In the genomic region with DNA sequence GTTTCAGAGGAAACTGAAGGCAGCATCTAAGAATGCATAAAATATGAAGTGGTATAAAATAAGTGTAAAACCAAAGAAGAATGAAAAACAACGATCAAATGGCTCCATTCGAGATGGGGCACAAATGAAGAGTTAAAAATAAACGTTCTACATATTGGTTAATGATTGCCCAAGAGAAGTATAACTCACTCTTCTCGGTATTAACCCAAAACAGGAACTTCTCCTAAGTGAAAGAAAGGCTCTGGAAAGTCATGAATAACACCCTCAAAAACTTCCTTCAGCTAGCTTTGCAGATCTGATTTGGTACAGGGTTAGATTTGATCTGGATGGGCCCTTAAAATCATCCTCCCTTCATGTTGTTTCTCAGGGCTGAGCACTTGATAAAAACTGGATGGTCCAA, we compare ENCODE assay signal across 20 cellular contexts.
A peak's percentile ranks its signal among the peaks of the same experiment; 100 is the strongest.
DNase-seq lines count a peak whose midpoint lies in the region; ATAC-seq, FAIRE-seq and TF ChIP-seq lines count a peak whose summit lies in the region.
"Had no signal": no experiment of that assay in that cellular context is flagged by ENCODE, and none has a peak within 500 bp of the region (broad histone marks: within the 10 kb centered on the region; RNA-seq: fewer than 3 reads in every experiment).

No MANE protein-coding gene starts in this region.

- POLR2A ChIA-PET in GM12878 (lab: Charles Lee): interaction anchor here (0.6 to 1.5 kb wide), 4 partner anchors 14 to 96 kb away, joined by 3 to 4 read pairs (median 3); a partner anchor contains a TSS
- POLR2A ChIA-PET in HepG2 (lab: Yijun Ruan, JAX): no interaction called here

- no peak for TF ChIP-seq POLR2A in GM12878 (IDR thresholded peaks at IDR 0.05; ENCODE audit: low read depth, low read length)
- no peak for TF ChIP-seq POLR2A in Peyer's patch (IDR thresholded peaks at IDR 0.05)
- TF ChIP-seq POLR2A in HepG2 (IDR thresholded peaks at IDR 0.05; ENCODE audit: insufficient read depth in 1 of 2, low read depth in 2 of 2, low read length in 2 of 2): no peak

- no peaks in the 10 kb centered on the region for H3K36me3 ChIP-seq in GM12878 (ENCODE audit: control insufficient read depth in 2 of 2, insufficient read depth in 2 of 2, low read length in 1 of 2)
- H3K36me3 ChIP-seq in Peyer's patch: no peaks in the 10 kb centered on the region
- H3K36me3 ChIP-seq in HepG2 (replicated peaks in 1 of 2; ENCODE audit: control insufficient read depth in 1 of 2, insufficient read depth in 2 of 2, low read length in 2 of 2): no peaks in the 10 kb centered on the region
- H3K36me3 ChIP-seq: ascending aorta, left ventricle myocardium inferior had no signal

- WGBS in GM12878 (ENCODE audit: insufficient coverage, insufficient replicate concordance, low lambda C conversion rate, missing lambda C conversion rate): 33% methylated on average over 4 of the region's 4 CpGs
- WGBS in HepG2 (ENCODE audit: low lambda C conversion rate): under 1% methylated on average over 4 of the region's 4 CpGs

- in situ Hi-C loops in GM12878 (cut with MboI) (no loop called here), HepG2 (cut with HindIII; ENCODE audit: extremely low pct_ligation_motif_present, low pct_unique_long_range_greater_than_20kb) (no loop called here)

- no peak overlapping the region for H2AFZ ChIP-seq in GM12878 (ENCODE audit: control insufficient read depth, low read depth, low read length)
- H2AFZ ChIP-seq in HepG2 (ENCODE audit: low read length): no peak overlapping the region

- no peak overlapping the region for H3K27ac ChIP-seq in GM12878 (ENCODE audit: control insufficient read depth, insufficient read depth)
- no peak overlapping the region for H3K27ac ChIP-seq in Peyer's patch
- no peak overlapping the region for H3K27ac ChIP-seq in HepG2 (ENCODE audit: extremely low read length, insufficient read depth, low read length)
- H3K27ac ChIP-seq: ascending aorta, left ventricle myocardium inferior had no signal

- no peak for TF ChIP-seq EP300 in GM12878 (IDR thresholded peaks at IDR 0.05; ENCODE audit: borderline replicate concordance in 1 of 2, control insufficient read depth in 1 of 2, low read depth in 2 of 2, low read length in 2 of 2)
- no peak for TF ChIP-seq EP300 in HepG2 (IDR thresholded peaks at IDR 0.05; ENCODE audit: low read depth in 2 of 2, low read length in 2 of 2)
- TF ChIP-seq EP300 in HepG2 (CRISPR knock-in tag; IDR thresholded peaks at IDR 0.05; ENCODE audit: borderline replicate concordance): no peak

- RAD21 ChIA-PET in GM12878 (lab: Charles Lee; ENCODE audit: unreplicated experiment): interaction anchor here (0.7 to 7.8 kb wide), 6 partner anchors 23 to 106 kb away, joined by 3 to 91 read pairs (median 4); a partner anchor contains a TSS

- BruUV-seq in GM12878 (replicated peaks; lab: Mats Ljungman, UMichigan) (no TSS peak), HepG2 (replicated peaks; lab: Mats Ljungman, UMichigan) (no TSS peak)

- intact Hi-C loops in GM12878 (cut with micrococcal nuclease; ENCODE audit: unreplicated experiment): loop anchor here (2.0 kb wide), 1 partner anchor 23 kb away; no protein-coding TSS in a partner anchor
- intact Hi-C loops in HepG2 (cut with micrococcal nuclease; ENCODE audit: unreplicated experiment): no loop called here

- H3K9ac ChIP-seq in GM12878 (ENCODE audit: control insufficient read depth, insufficient read depth, low read length): no peak overlapping the region
- no peak overlapping the region for H3K9ac ChIP-seq in HepG2 (ENCODE audit: insufficient read depth, low read depth, low read length)

- H3K9me3 ChIP-seq in GM12878 (replicated peaks; ENCODE audit: control insufficient read depth, insufficient read depth, low read length) (peaks cover 6% of the 10 kb centered on the region), Peyer's patch (no peaks in the 10 kb centered on the region), HepG2 (ENCODE audit: low read length) (no peaks in the 10 kb centered on the region)
- H3K9me3 ChIP-seq: ascending aorta had no signal

- SMC1A ChIA-PET in GM12878 (lab: Charles Lee; ENCODE audit: uncharacterized antibody, unreplicated experiment): interaction anchor here (0.7 to 8.0 kb wide), 19 partner anchors 11 to 107 kb away, joined by 3 to 104 read pairs (median 4); a partner anchor contains a TSS

- no peak overlapping the region for H3K4me3 ChIP-seq in GM12878
- H3K4me3 ChIP-seq in Peyer's patch: no peak overlapping the region
- no peak overlapping the region for H3K4me3 ChIP-seq in HepG2 (replicated peaks in 1 of 3; ENCODE audit: insufficient read depth in 1 of 3, low read depth in 2 of 3, low read length in 3 of 3)
- H3K4me3 ChIP-seq: ascending aorta, left ventricle myocardium inferior had no signal

- H4K20me1 ChIP-seq in GM12878 (ENCODE audit: control insufficient read depth, insufficient read depth): no peaks in the 10 kb centered on the region
- no peaks in the 10 kb centered on the region for H4K20me1 ChIP-seq in HepG2 (ENCODE audit: insufficient read depth, low read length)

- no peak for TF ChIP-seq CTCF in GM12878 (IDR thresholded peaks at IDR 0.05 in 2 of 3, conservative IDR thresholded peaks at IDR 0.05 in 1 of 3; ENCODE audit: control insufficient read depth in 2 of 3, extremely low read depth in 1 of 3, insufficient read depth in 1 of 3, low read depth in 3 of 3, low read length in 3 of 3)
- TF ChIP-seq CTCF in Peyer's patch (IDR thresholded peaks at IDR 0.05): no peak
- TF ChIP-seq CTCF in HepG2 (CRISPR knock-in tag; IDR thresholded peaks at IDR 0.05): no peak

- TF ChIP-seq RAD21 in GM12878 (IDR thresholded peaks at IDR 0.05; ENCODE audit: insufficient read depth, low read depth, low read length) (no peak), HepG2 (CRISPR knock-in tag; IDR thresholded peaks at IDR 0.05) (no peak)

- H3K27me3 ChIP-seq in GM12878 (replicated peaks in 1 of 2; ENCODE audit: control insufficient read depth in 2 of 2, insufficient read depth in 2 of 2, low read length in 1 of 2) (no peaks in the 10 kb centered on the region), Peyer's patch (no peaks in the 10 kb centered on the region), HepG2 (ENCODE audit: control insufficient read depth in 1 of 2, insufficient read depth in 2 of 2, low read length in 2 of 2) (no peaks in the 10 kb centered on the region)
- H3K27me3 ChIP-seq: ascending aorta had no signal

- H3K79me2 ChIP-seq in GM12878 (ENCODE audit: control insufficient read depth, insufficient read depth, low read length) (no peaks in the 10 kb centered on the region), HepG2 (ENCODE audit: insufficient read depth, low read length) (no peaks in the 10 kb centered on the region)

- peak; percentile 65 to 82 for DNase-seq in Kasumi-1 (lab: John Stamatoyannopoulos, UW)
- no peak for DNase-seq in GM12878 (ENCODE audit: low read depth, low spot score)
- DNase-seq in DMS 273 (lab: John Stamatoyannopoulos, UW; ENCODE audit: unreplicated experiment): no peak
- DNase-seq in superior temporal gyrus (ENCODE audit: extremely low spot score): no peak
- DNase-seq in Peyer's patch: no peak
- DNase-seq in HepG2 (ENCODE audit: low spot score): no peak
- DNase-seq: activated CD4-positive, CD25-positive, alpha-beta regulatory T cell treated with anti-CD3 and anti-CD28 coated beads, Interleukin-2, amount 50 U/mL, for 72 hours; activated naive CD4-positive, alpha-beta T cell treated with Interleukin-2 at 50 U/mL for 16 hours; foreskin melanocyte; left ventricle myocardium inferior; naive B cell; NCI-H2081 treated with DMSO at 0.1 percent for 48 hours; NCI-H526 treated with DMSO at 0.1 percent for 48 hours; posterior cingulate gyrus; stimulated activated naive CD8-positive, alpha-beta T cell treated with anti-CD3 and anti-CD28 coated beads, Interleukin-15, Interleukin-2, amounts not matched to agents 100 U/mL and 50 U/mL, for 24 hours; T-helper 2 cell had no signal

- H3K4me2 ChIP-seq in GM12878 (ENCODE audit: control insufficient read depth, insufficient read depth) (0 out of 2 replicates have a peak overlapping the region, but pooled peaks have one; percentile 22), HepG2 (ENCODE audit: low read depth, low read length) (no peak overlapping the region)

- CTCF ChIA-PET in GM12878 (lab: Yijun Ruan, JAX): interaction anchor here (0.7 to 2.1 kb wide), 7 partner anchors 8 to 183 kb away, joined by 4 to 6 read pairs (median 5); no protein-coding TSS in a partner anchor
- CTCF ChIA-PET in HepG2 (lab: Yijun Ruan, JAX; ENCODE audit: low intra/inter-chr PET ratio, low total read pairs): no interaction called here

- H3K4me1 ChIP-seq in GM12878 (ENCODE audit: control insufficient read depth, insufficient read depth, low read length) (peaks cover 30% of the 10 kb centered on the region), Peyer's patch (no peaks in the 10 kb centered on the region), HepG2 (ENCODE audit: insufficient read depth, low read length) (no peaks in the 10 kb centered on the region)
- H3K4me1 ChIP-seq: ascending aorta, left ventricle myocardium inferior had no signal

- FAIRE-seq in GM12878 (lab: Jason Lieb, UNC): no peak
- no peak for FAIRE-seq in HepG2 (lab: Jason Lieb, UNC)
- FAIRE-seq: urothelium cell line had no signal

- ATAC-seq in GM18861 (IDR thresholded peaks at IDR 0.05; ENCODE audit: unreplicated experiment): peak; percentile 45
- peak; percentile 56 for ATAC-seq in GM21737 (IDR thresholded peaks at IDR 0.05; ENCODE audit: unreplicated experiment)
- peak; percentile 65 for ATAC-seq in GM12878
- no peak for ATAC-seq in HepG2
- ATAC-seq: stimulated activated naive CD8-positive, alpha-beta T cell treated with anti-CD3 and anti-CD28 coated beads, Interleukin-15, Interleukin-2, amounts not matched to agents 100 U/mL and 50 U/mL, for 24 hours had no signal

TF ChIP-seq in GM12878, 131 proteins besides CTCF, POLR2A, EP300 and RAD21 (continues in another document):
- TF ChIP-seq MEF2A (IDR thresholded peaks at IDR 0.05; ENCODE audit: insufficient read depth, low read depth, low read length) (0 out of 2 replicates have a peak, but pooled peaks have one; percentile 14), MEF2B (IDR thresholded peaks at IDR 0.05; ENCODE audit: partially characterized antibody, poor library complexity, severe bottlenecking) (peak; percentile 34), IKZF1 (conservative IDR thresholded peaks at IDR 0.05) (peak; percentile 66)

TF ChIP-seq in HepG2, 621 proteins besides CTCF, POLR2A, EP300 and RAD21 (continues in another document):
- no peak for TF ChIP-seq CEBPB (IDR thresholded peaks at IDR 0.05; ENCODE audit: borderline replicate concordance, low read depth, low read length)
- TF ChIP-seq ZNF549 (CRISPR knock-in tag; IDR thresholded peaks at IDR 0.05): no peak
- TF ChIP-seq SSRP1 (CRISPR knock-in tag; IDR thresholded peaks at IDR 0.05): no peak
- no peak for TF ChIP-seq ETV6 (CRISPR knock-in tag; conservative IDR thresholded peaks at IDR 0.05)
- no peak for TF ChIP-seq CC2D1A (CRISPR knock-in tag; IDR thresholded peaks at IDR 0.05)
- TF ChIP-seq ADNP (CRISPR knock-in tag; IDR thresholded peaks at IDR 0.05): no peak
- no peak for TF ChIP-seq ZNF737 (CRISPR knock-in tag; IDR thresholded peaks at IDR 0.05; ENCODE audit: borderline replicate concordance)
- TF ChIP-seq ZBTB20 (CRISPR knock-in tag; IDR thresholded peaks at IDR 0.05; ENCODE audit: borderline replicate concordance, low read depth): no peak
- no peak for TF ChIP-seq YY1 (IDR thresholded peaks at IDR 0.05; ENCODE audit: insufficient read depth, insufficient replicate concordance, low read depth, low read length)

Comparison
In these comparisons a context has a peak if more than half of its experiments do, and no peak if none do; other contexts are left out.
1. DNase-seq: peak in Kasumi-1 (2 of 2); none in GM12878 (single experiment), DMS 273 (single experiment), superior temporal gyrus (single experiment), Peyer's patch (0 of 3) and HepG2 (single experiment).